14 cellular contexts compared by ENCODE assay signal in the genomic region with DNA sequence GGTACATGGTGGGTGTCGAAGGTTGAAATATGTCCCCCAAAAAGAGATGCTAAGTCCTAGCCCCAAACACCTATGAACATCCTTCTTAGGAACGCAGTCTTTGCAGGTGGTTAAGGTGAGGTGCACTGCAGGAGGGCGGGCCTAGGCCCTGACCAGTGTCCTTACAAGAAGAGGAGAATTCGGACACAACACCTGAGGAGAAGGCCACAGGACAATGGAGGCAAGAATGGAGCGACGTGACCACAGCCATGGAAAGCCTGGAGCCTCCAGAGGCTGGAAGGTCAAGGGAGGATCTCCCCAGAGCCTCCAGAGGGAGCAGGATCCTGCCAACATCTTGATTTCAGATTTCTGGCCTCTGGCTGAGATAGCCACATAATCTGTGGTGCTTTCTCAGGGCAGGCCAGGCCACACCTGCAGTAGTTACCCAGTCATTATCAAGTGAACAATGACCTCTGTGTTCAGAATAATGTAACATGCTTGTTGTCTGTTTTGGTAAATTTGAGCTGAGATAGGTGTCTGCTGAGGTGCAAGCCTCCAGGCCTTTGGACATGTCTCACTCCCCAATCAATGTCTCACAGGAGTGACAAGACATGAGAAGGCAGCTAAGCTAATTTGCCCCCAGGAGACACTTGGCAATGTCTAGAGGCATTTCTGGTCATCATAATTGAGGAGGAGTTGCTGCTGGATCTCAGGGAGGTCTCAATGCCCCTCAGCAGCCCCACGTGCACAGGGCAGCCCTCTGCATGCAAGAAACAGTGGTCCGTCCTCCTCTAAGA.
"Had no signal": no experiment of that assay in that cellular context is flagged by ENCODE, and none has a peak within 500 bp of the region (broad histone marks: within the 10 kb centered on the region; RNA-seq: fewer than 3 reads in every experiment).

No MANE protein-coding gene starts in this region.

- H3K9ac ChIP-seq: neural progenitor cell had no signal

- H3K4me3 ChIP-seq: left lung, neural progenitor cell, prostate gland, right lobe of liver, SK-N-MC, thoracic aorta had no signal

- H3K9me3 ChIP-seq: prostate gland, right lobe of liver had no signal

- ATAC-seq: activated CD4-positive, alpha-beta T cell treated with anti-CD3 and anti-CD28 coated beads for 36 hours; activated naive CD4-positive, alpha-beta T cell treated with anti-CD3 and anti-CD28 coated beads, Interleukin-2, amount 50 U/mL, for 72 hours; left lung; right lobe of liver; stimulated activated naive CD8-positive, alpha-beta T cell treated with anti-CD3 and anti-CD28 coated beads, Interleukin-15, Interleukin-2, amounts not matched to agents 100 U/mL and 50 U/mL, for 24 hours; T-cell had no signal

- DNase-seq: activated CD4-positive, alpha-beta T cell treated with anti-CD3 and anti-CD28 coated beads for 36 hours; amniotic stem cell; dermis blood vessel endothelial cell; stimulated activated CD4-positive, alpha-beta T cell treated with anti-CD3 and anti-CD28 coated beads, Interleukin-12 subunit alpha, Interleukin-12 subunit beta, amount 100 ng/mL, for 4 hours; stimulated activated naive CD8-positive, alpha-beta T cell treated with anti-CD3 and anti-CD28 coated beads, Interleukin-15, Interleukin-2, amounts not matched to agents 100 U/mL and 50 U/mL, for 24 hours; T-cell; WERI-Rb-1 had no signal

- H3K36me3 ChIP-seq: left lung, neural progenitor cell, prostate gland, right lobe of liver, thoracic aorta, WERI-Rb-1 had no signal

- H3K4me2 ChIP-seq: neural progenitor cell had no signal

- H3K27ac ChIP-seq: left lung, neural progenitor cell, prostate gland, right lobe of liver, SK-N-MC, thoracic aorta, WERI-Rb-1 had no signal

- H3K4me1 ChIP-seq: left lung, prostate gland, right lobe of liver had no signal

- H2AFZ ChIP-seq: neural progenitor cell had no signal

- H3K27me3 ChIP-seq: neural progenitor cell, right lobe of liver had no signal
